In the genomic region with DNA sequence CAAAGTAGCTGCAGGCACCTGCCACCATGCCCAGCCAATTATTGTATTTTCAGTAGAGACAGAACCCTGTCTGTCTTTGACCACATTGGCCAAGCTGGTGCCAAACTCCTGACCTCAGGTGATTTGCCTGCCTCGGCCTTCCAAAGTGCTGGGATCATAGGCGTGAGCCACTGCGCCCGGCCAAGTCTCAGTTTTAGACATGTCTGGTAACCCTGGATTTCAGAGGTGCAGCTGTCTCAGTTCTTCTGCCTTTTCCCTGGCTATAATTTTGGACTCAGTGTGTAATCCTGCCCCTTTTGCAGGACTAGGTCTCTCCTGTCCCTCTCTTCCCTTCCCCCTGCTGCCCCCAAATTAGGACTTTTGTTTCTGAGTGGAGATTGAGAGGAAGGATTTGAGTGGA, we compare ENCODE assay signal across 15 cellular contexts. TPM values are rescaled to one million over a fixed set of nuclear protein-coding genes. Genes with fewer than 3 reads are reported as not detected.
DNase-seq lines count a peak whose midpoint lies in the region; ATAC-seq, FAIRE-seq and TF ChIP-seq lines count a peak whose summit lies in the region.
"Had no signal": no experiment of that assay in that cellular context is flagged by ENCODE, and none has a peak within 500 bp of the region (broad histone marks: within the 10 kb centered on the region; RNA-seq: fewer than 3 reads in every experiment).

No MANE protein-coding gene starts in this region.

- H3K9me3 ChIP-seq in astrocyte (ENCODE audit: insufficient read depth, low read depth, low read length) (no peaks in the 10 kb centered on the region), mesenchymal stem cell (ENCODE audit: control insufficient read depth, low read length) (no peaks in the 10 kb centered on the region)
- H3K9me3 ChIP-seq: thoracic aorta had no signal

- peaks cover 97% of the 10 kb centered on the region for H3K79me2 ChIP-seq in astrocyte (ENCODE audit: insufficient read depth, low read length)

- peaks cover 5% of the 10 kb centered on the region for H3K36me3 Mint-ChIP-seq in activated naive CD8-positive, alpha-beta T cell
- H3K36me3 Mint-ChIP-seq in activated naive CD8-positive, alpha-beta T cell treated with anti-CD3 and anti-CD28 coated beads, Interleukin-2, amount 50 U/mL, for 24 hours (ENCODE audit: low read depth): peaks cover 10% of the 10 kb centered on the region
- H3K36me3 Mint-ChIP-seq in astrocyte (ENCODE audit: low read depth, unreplicated experiment): peaks cover 7% of the 10 kb centered on the region
- H3K36me3 Mint-ChIP-seq in stimulated activated naive B cell treated with anti-CD40 and anti-IgM and Interleukin-4, amounts not matched to agents 10 μg/mL and 1 μg/mL and 100 μg/mL, for 72 hours: peaks cover 6 to 27% of the 10 kb centered on the region in 2 donors

- H2BK120ac ChIP-seq in mesenchymal stem cell (ENCODE audit: low read depth, low read length): no peak overlapping the region

- no peak for ATAC-seq in activated naive CD8-positive, alpha-beta T cell treated with anti-CD3 and anti-CD28 coated beads, Interleukin-2, amount 50 U/mL, for 24 hours
- ATAC-seq in stimulated activated naive B cell treated with anti-CD40 and anti-IgM and Interleukin-4, amounts not matched to agents 10 μg/mL and 1 μg/mL and 100 μg/mL, for 72 hours (replicated peaks): no peak

- H2BK5ac ChIP-seq in mesenchymal stem cell (ENCODE audit: low read depth, low read length, poor library complexity, severe bottlenecking): no peak overlapping the region

- H2AFZ ChIP-seq in astrocyte (ENCODE audit: low read depth, low read length): no peak overlapping the region
- H2AFZ ChIP-seq in mesenchymal stem cell (ENCODE audit: low read depth, low read length): no peak overlapping the region

- no peaks in the 10 kb centered on the region for H3K27me3 ChIP-seq in astrocyte (ENCODE audit: insufficient read depth, low read length)
- H3K27me3 ChIP-seq in mesenchymal stem cell (ENCODE audit: control insufficient read depth in 1 of 2, insufficient read depth in 1 of 2, low read length in 2 of 2): no peaks in the 10 kb centered on the region

- H3K23ac ChIP-seq in mesenchymal stem cell (ENCODE audit: low read length in 2 of 2): no peak overlapping the region

- no peak for TF ChIP-seq CTCF in astrocyte (IDR thresholded peaks at IDR 0.05; ENCODE audit: insufficient read depth, low read depth, low read length)
- no peak for TF ChIP-seq CTCF in GM20000 (IDR thresholded peaks at IDR 0.05; ENCODE audit: extremely low read depth, missing control alignments)

- DNase-seq in activated naive CD8-positive, alpha-beta T cell treated with anti-CD3 and anti-CD28 coated beads, Interleukin-2, amount 50 U/mL, for 24 hours: no peak
- DNase-seq in astrocyte (ENCODE audit: low read depth) (no peak), mesenchymal stem cell (no peak), GM20000 (ENCODE audit: low spot score) (no peak), urothelium cell line (ENCODE audit: low spot score) (no peak)
- no peak for DNase-seq in stimulated activated naive B cell treated with anti-CD40 and anti-IgM and Interleukin-4, amounts not matched to agents 10 μg/mL and 1 μg/mL and 100 μg/mL, for 72 hours
- no peak for DNase-seq in stimulated activated CD8-positive, alpha-beta memory T cell treated with anti-CD3 and anti-CD28 coated beads, Interleukin-4, amount 100 ng/mL, for 48 hours
- DNase-seq: activated CD8-positive, alpha-beta memory T cell treated with anti-CD3 and anti-CD28 coated beads for 24 hours; activated naive CD4-positive, alpha-beta T cell; NCI-H1105; nucleus accumbens; T-helper 9 cell had no signal

- H2AK5ac ChIP-seq in mesenchymal stem cell (ENCODE audit: low read length, severe bottlenecking): no peak overlapping the region

- H3K18ac ChIP-seq in mesenchymal stem cell (ENCODE audit: low read depth in 1 of 2, low read length in 2 of 2): no peak overlapping the region

- H3K9me3 Mint-ChIP-seq in activated naive CD8-positive, alpha-beta T cell (ENCODE audit: low read depth): no peaks in the 10 kb centered on the region
- H3K9me3 Mint-ChIP-seq in activated naive CD8-positive, alpha-beta T cell treated with anti-CD3 and anti-CD28 coated beads, Interleukin-2, amount 50 U/mL, for 24 hours: no peaks in the 10 kb centered on the region
- no peaks in the 10 kb centered on the region for H3K9me3 Mint-ChIP-seq in astrocyte (ENCODE audit: unreplicated experiment)
- H3K9me3 Mint-ChIP-seq in stimulated activated naive B cell treated with anti-CD40 and anti-IgM and Interleukin-4, amounts not matched to agents 10 μg/mL and 1 μg/mL and 100 μg/mL, for 72 hours: peaks cover 0 to 4% of the 10 kb centered on the region in 2 donors

- H3K27ac ChIP-seq in astrocyte (ENCODE audit: low read depth, low read length) (no peak overlapping the region), mesenchymal stem cell (ENCODE audit: low read length, poor library complexity, severe bottlenecking) (no peak overlapping the region)
- H3K27ac ChIP-seq: thoracic aorta had no signal

- no peak overlapping the region for H3K4ac ChIP-seq in mesenchymal stem cell (ENCODE audit: low read depth in 1 of 2, low read length in 2 of 2)

- no peak overlapping the region for H4K91ac ChIP-seq in mesenchymal stem cell (ENCODE audit: low read length)

- no peak overlapping the region for H2BK15ac ChIP-seq in mesenchymal stem cell (ENCODE audit: low read depth, poor library complexity, severe bottlenecking)

- no peaks in the 10 kb centered on the region for H3K27me3 Mint-ChIP-seq in activated naive CD8-positive, alpha-beta T cell
- no peaks in the 10 kb centered on the region for H3K27me3 Mint-ChIP-seq in activated naive CD8-positive, alpha-beta T cell treated with anti-CD3 and anti-CD28 coated beads, Interleukin-2, amount 50 U/mL, for 24 hours
- H3K27me3 Mint-ChIP-seq in astrocyte (ENCODE audit: low read depth, unreplicated experiment): no peaks in the 10 kb centered on the region
- no peaks in the 10 kb centered on the region for H3K27me3 Mint-ChIP-seq in stimulated activated naive B cell treated with anti-CD40 and anti-IgM and Interleukin-4, amounts not matched to agents 10 μg/mL and 1 μg/mL and 100 μg/mL, for 72 hours

- peaks cover 16% of the 10 kb centered on the region for H3K79me1 ChIP-seq in mesenchymal stem cell (replicated peaks; ENCODE audit: low read length, poor library complexity, severe bottlenecking)

- H3K14ac ChIP-seq in mesenchymal stem cell (ENCODE audit: low read length in 2 of 2): no peak overlapping the region

- H3K4me2 ChIP-seq in astrocyte (ENCODE audit: low read length) (peak overlapping the region; percentile 4), mesenchymal stem cell (ENCODE audit: low read length, poor library complexity, severe bottlenecking) (no peak overlapping the region)

- WGBS in mesenchymal stem cell: 98% methylated on average over 4 of the region's 4 CpGs

- peak overlapping the region; percentile 7 for H3K27ac Mint-ChIP-seq in activated naive CD8-positive, alpha-beta T cell
- H3K27ac Mint-ChIP-seq in activated naive CD8-positive, alpha-beta T cell treated with anti-CD3 and anti-CD28 coated beads, Interleukin-2, amount 50 U/mL, for 24 hours: no peak overlapping the region
- H3K27ac Mint-ChIP-seq in astrocyte (ENCODE audit: unreplicated experiment): peak overlapping the region; percentile 68
- peak overlapping the region; percentile 33 for H3K27ac Mint-ChIP-seq in stimulated activated naive B cell treated with anti-CD40 and anti-IgM and Interleukin-4, amounts not matched to agents 10 μg/mL and 1 μg/mL and 100 μg/mL, for 72 hours

- H2BK12ac ChIP-seq in mesenchymal stem cell (ENCODE audit: low read length in 2 of 2): no peak overlapping the region

- H3K9ac ChIP-seq in astrocyte (ENCODE audit: low read length) (no peak overlapping the region), mesenchymal stem cell (ENCODE audit: low read length) (peak overlapping the region; percentile 55)

- no peak for FAIRE-seq in astrocyte (lab: Jason Lieb, UNC)
- no peak for FAIRE-seq in urothelium cell line (lab: Jason Lieb, UNC)
- FAIRE-seq: HTR-8/SVneo had no signal

- H3K4me1 ChIP-seq in astrocyte (ENCODE audit: insufficient read depth, low read length) (no peaks in the 10 kb centered on the region), mesenchymal stem cell (ENCODE audit: control insufficient read depth, insufficient read depth, low read depth, low read length) (peaks cover 3% of the 10 kb centered on the region)

- H3K4me3 ChIP-seq in astrocyte (ENCODE audit: insufficient read depth, low read depth, low read length): no peak overlapping the region
- H3K4me3 ChIP-seq in mesenchymal stem cell (ENCODE audit: insufficient read depth in 1 of 2, low read depth in 1 of 2, low read length in 2 of 2): peak overlapping the region in 1 of 2 experiments; percentile 36
- H3K4me3 ChIP-seq: thoracic aorta had no signal

- H4K20me1 ChIP-seq in astrocyte (ENCODE audit: insufficient read depth, low read length): peaks cover 94% of the 10 kb centered on the region

- no peak overlapping the region for H3K4me3 Mint-ChIP-seq in activated naive CD8-positive, alpha-beta T cell
- H3K4me3 Mint-ChIP-seq in activated naive CD8-positive, alpha-beta T cell treated with anti-CD3 and anti-CD28 coated beads, Interleukin-2, amount 50 U/mL, for 24 hours: no peak overlapping the region
- peak overlapping the region; percentile 70 for H3K4me3 Mint-ChIP-seq in astrocyte (ENCODE audit: unreplicated experiment)
- no peak overlapping the region for H3K4me3 Mint-ChIP-seq in stimulated activated naive B cell treated with anti-CD40 and anti-IgM and Interleukin-4, amounts not matched to agents 10 μg/mL and 1 μg/mL and 100 μg/mL, for 72 hours

- H4K8ac ChIP-seq in mesenchymal stem cell (ENCODE audit: low read length): no peak overlapping the region

- H3K4me1 Mint-ChIP-seq in activated naive CD8-positive, alpha-beta T cell (ENCODE audit: low read depth): peaks cover 53% of the 10 kb centered on the region
- H3K4me1 Mint-ChIP-seq in activated naive CD8-positive, alpha-beta T cell treated with anti-CD3 and anti-CD28 coated beads, Interleukin-2, amount 50 U/mL, for 24 hours: peaks cover 27% of the 10 kb centered on the region
- H3K4me1 Mint-ChIP-seq in astrocyte (ENCODE audit: low read depth, unreplicated experiment): peaks cover 11% of the 10 kb centered on the region
- peaks cover 22 to 39% of the 10 kb centered on the region in 2 donors for H3K4me1 Mint-ChIP-seq in stimulated activated naive B cell treated with anti-CD40 and anti-IgM and Interleukin-4, amounts not matched to agents 10 μg/mL and 1 μg/mL and 100 μg/mL, for 72 hours

- no peaks in the 10 kb centered on the region for H3K36me3 ChIP-seq in astrocyte (ENCODE audit: insufficient read depth, low read length)
- H3K36me3 ChIP-seq in mesenchymal stem cell (ENCODE audit: control insufficient read depth in 1 of 2, insufficient read depth in 2 of 2, low read depth in 1 of 2, low read length in 2 of 2): peaks cover 0 to 4% of the 10 kb centered on the region in 2 experiments
- H3K36me3 ChIP-seq: thoracic aorta had no signal

RNA-seq across cellular contexts. Expression of gene FAM193A, which starts 46.6 kb away (rescaled TPM):
- total RNA-seq in astrocyte: 27.1 and 28.8 TPM in 2 replicates
- 12.6 TPM for polyA plus RNA-seq in mesenchymal stem cell (2013, experiment 1 of 2)
- 11.6 TPM for polyA plus RNA-seq in mesenchymal stem cell (2013, experiment 2 of 2)
